In genomic region chr1:234889643-234890042, GRCh38 we compare ENCODE assay signal across 23 cellular contexts.
A peak's percentile ranks its signal among the peaks of the same experiment; 100 is the strongest.
DNase-seq lines count a peak whose midpoint lies in the region; ATAC-seq, FAIRE-seq and TF ChIP-seq lines count a peak whose summit lies in the region.
"Had no signal": no experiment of that assay in that cellular context is flagged by ENCODE, and none has a peak within 500 bp of the region (broad histone marks: within the 10 kb centered on the region; RNA-seq: fewer than 3 reads in every experiment).

No MANE protein-coding gene starts in this region.

- intact Hi-C loops in natural killer cell (cut with micrococcal nuclease) = no loop called here
- intact Hi-C loops in sigmoid colon (cut with DNase I) = no loop called here

- peak overlapping the region; percentile 18 to 56 for H3K27ac Mint-ChIP-seq in natural killer cell treated with Interleukin-12 subunit alpha and Interleukin-12 subunit beta and Interleukin-15 and Interleukin-18, amount 100 ng/mL, for 72 hours
- no peak overlapping the region for H3K27ac Mint-ChIP-seq in natural killer cell
- H3K27ac Mint-ChIP-seq in T-helper 2 cell treated with Interferon-gamma antibody and Interleukin-4, amounts not matched to agents 5 μg/mL and 100 μg/mL, for 36 hours = no peak overlapping the region

- H3K27ac ChIP-seq in sigmoid colon = no peak overlapping the region
- no peak overlapping the region for H3K27ac ChIP-seq in tibial nerve
- H3K27ac ChIP-seq: Peyer's patch had no signal

- H3K27me3 Mint-ChIP-seq in natural killer cell treated with Interleukin-12 subunit alpha and Interleukin-12 subunit beta and Interleukin-15 and Interleukin-18, amount 100 ng/mL, for 72 hours = no peaks in the 10 kb centered on the region
- H3K27me3 Mint-ChIP-seq in natural killer cell (ENCODE audit: low read depth in 2 of 2) = peaks cover 0 to 6% of the 10 kb centered on the region in 2 donors
- H3K27me3 Mint-ChIP-seq in T-helper 2 cell treated with Interferon-gamma antibody and Interleukin-4, amounts not matched to agents 5 μg/mL and 100 μg/mL, for 36 hours (ENCODE audit: low read depth) = no peaks in the 10 kb centered on the region

- no peaks in the 10 kb centered on the region for H3K36me3 ChIP-seq in bronchial epithelial cell (ENCODE audit: control insufficient read depth, insufficient read depth, low read length)
- no peaks in the 10 kb centered on the region for H3K36me3 ChIP-seq in sigmoid colon
- no peaks in the 10 kb centered on the region for H3K36me3 ChIP-seq in tibial nerve
- H3K36me3 ChIP-seq: Peyer's patch had no signal

- peaks cover 44 to 64% of the 10 kb centered on the region in 2 donors for H3K4me1 Mint-ChIP-seq in natural killer cell treated with Interleukin-12 subunit alpha and Interleukin-12 subunit beta and Interleukin-15 and Interleukin-18, amount 100 ng/mL, for 72 hours (ENCODE audit: low read depth in 2 of 2)
- H3K4me1 Mint-ChIP-seq in natural killer cell = peaks cover 8 to 24% of the 10 kb centered on the region in 2 donors
- peaks cover 48% of the 10 kb centered on the region for H3K4me1 Mint-ChIP-seq in T-helper 2 cell treated with Interferon-gamma antibody and Interleukin-4, amounts not matched to agents 5 μg/mL and 100 μg/mL, for 36 hours (ENCODE audit: low read depth)

- TF ChIP-seq EP300 in sigmoid colon (IDR thresholded peaks at IDR 0.05) (no peak), tibial nerve (IDR thresholded peaks at IDR 0.05) (no peak)

- no peaks in the 10 kb centered on the region for H3K36me3 Mint-ChIP-seq in natural killer cell treated with Interleukin-12 subunit alpha and Interleukin-12 subunit beta and Interleukin-15 and Interleukin-18, amount 100 ng/mL, for 72 hours
- H3K36me3 Mint-ChIP-seq in natural killer cell = no peaks in the 10 kb centered on the region
- H3K36me3 Mint-ChIP-seq in T-helper 2 cell treated with Interferon-gamma antibody and Interleukin-4, amounts not matched to agents 5 μg/mL and 100 μg/mL, for 36 hours (ENCODE audit: low read depth) = peaks cover 2% of the 10 kb centered on the region

- H3K4me3 Mint-ChIP-seq in natural killer cell treated with Interleukin-12 subunit alpha and Interleukin-12 subunit beta and Interleukin-15 and Interleukin-18, amount 100 ng/mL, for 72 hours = peak overlapping the region; percentile 11
- H3K4me3 Mint-ChIP-seq in natural killer cell = no peak overlapping the region
- H3K4me3 Mint-ChIP-seq in T-helper 2 cell treated with Interferon-gamma antibody and Interleukin-4, amounts not matched to agents 5 μg/mL and 100 μg/mL, for 36 hours = no peak overlapping the region
- H3K4me3 Mint-ChIP-seq: CD14-positive monocyte had no signal

- H3K4me1 ChIP-seq in sigmoid colon = peaks cover 0 to 34% (median 27%) of the 10 kb centered on the region in 4 donors
- peaks cover 0 to 25% (median 5%) of the 10 kb centered on the region in 4 donors for H3K4me1 ChIP-seq in tibial nerve
- H3K4me1 ChIP-seq: Peyer's patch had no signal

- 63 to 80% methylated on average over 7 of the region's 7 CpGs for WGBS in sigmoid colon, 2 donors
- 76 to 81% methylated on average over 7 of the region's 7 CpGs for WGBS in tibial nerve, 2 donors

- H3K9me3 Mint-ChIP-seq in natural killer cell treated with Interleukin-12 subunit alpha and Interleukin-12 subunit beta and Interleukin-15 and Interleukin-18, amount 100 ng/mL, for 72 hours = peaks cover 4% of the 10 kb centered on the region
- H3K9me3 Mint-ChIP-seq in natural killer cell = no peaks in the 10 kb centered on the region
- H3K9me3 Mint-ChIP-seq in T-helper 2 cell treated with Interferon-gamma antibody and Interleukin-4, amounts not matched to agents 5 μg/mL and 100 μg/mL, for 36 hours = peaks cover 4% of the 10 kb centered on the region

- H3K27me3 ChIP-seq in bronchial epithelial cell (ENCODE audit: control insufficient read depth, insufficient read depth, low read length) (no peaks in the 10 kb centered on the region), sigmoid colon (no peaks in the 10 kb centered on the region), tibial nerve (no peaks in the 10 kb centered on the region)
- H3K27me3 ChIP-seq: Peyer's patch had no signal

- TF ChIP-seq POLR2A in sigmoid colon (IDR thresholded peaks at IDR 0.05) = no peak
- no peak for TF ChIP-seq POLR2A in tibial nerve (IDR thresholded peaks at IDR 0.05)

- peak; percentile 48 for DNase-seq in natural killer cell treated with Interleukin-12 subunit alpha and Interleukin-12 subunit beta and Interleukin-15 and Interleukin-18, amount 100 ng/mL, for 72 hours (ENCODE audit: low spot score)
- DNase-seq in natural killer cell (no peak), NCI-H69 (lab: John Stamatoyannopoulos, UW) (peak; percentile 28), bronchial epithelial cell (ENCODE audit: low read depth) (peak; percentile 49), sigmoid colon (peak; percentile 48), SIG-M5 (lab: John Stamatoyannopoulos, UW) (no peak), tibial nerve (ENCODE audit: low spot score in 2 of 2) (no peak)
- no peak for DNase-seq in T-helper 2 cell treated with Interferon-gamma antibody and Interleukin-4, amounts not matched to agents 5 μg/mL and 100 μg/mL, for 36 hours (ENCODE audit: low spot score)
- DNase-seq: ACHN, AML-193, DND-41, GDM1, HCEC 1CT, MV-4-11, NCI-H1417, NCI-H187 treated with DMSO at 0.1 percent for 48 hours, NCI-H345, NCI-H524 treated with DMSO at 0.1 percent for 48 hours, Peyer's patch, SHP77, SK-N-SH had no signal

- no peak for TF ChIP-seq CTCF in natural killer cell (IDR thresholded peaks at IDR 0.05)
- no peak for TF ChIP-seq CTCF in bronchial epithelial cell (IDR thresholded peaks at IDR 0.05; ENCODE audit: insufficient read depth, low read length, severe bottlenecking)
- no peak for TF ChIP-seq CTCF in sigmoid colon (IDR thresholded peaks at IDR 0.05)
- no peak for TF ChIP-seq CTCF in tibial nerve (IDR thresholded peaks at IDR 0.05)

- H3K4me3 ChIP-seq in bronchial epithelial cell (ENCODE audit: low read depth, low read length) = no peak overlapping the region
- H3K4me3 ChIP-seq in sigmoid colon = no peak overlapping the region
- no peak overlapping the region for H3K4me3 ChIP-seq in tibial nerve
- H3K4me3 ChIP-seq: Peyer's patch had no signal

- no peaks in the 10 kb centered on the region for H3K9me3 ChIP-seq in sigmoid colon
- no peaks in the 10 kb centered on the region for H3K9me3 ChIP-seq in tibial nerve
- H3K9me3 ChIP-seq: Peyer's patch, SK-N-SH had no signal

- no peak for FAIRE-seq in bronchial epithelial cell (lab: Jason Lieb, UNC)
- FAIRE-seq: GM19239 had no signal

- no peak for ATAC-seq in natural killer cell treated with Interleukin-12 subunit alpha and Interleukin-12 subunit beta and Interleukin-15 and Interleukin-18, amount 100 ng/mL, for 72 hours
- ATAC-seq in natural killer cell = no peak

Comparison
In these comparisons a context has a peak if more than half of its experiments do, and no peak if none do; other contexts are left out.
1. DNase-seq: peak in natural killer cell treated with Interleukin-12 subunit alpha and Interleukin-12 subunit beta and Interleukin-15 and Interleukin-18, amount 100 ng/mL, for 72 hours (single experiment), NCI-H69 (single experiment), bronchial epithelial cell (single experiment) and sigmoid colon (single experiment); none in natural killer cell (single experiment), SIG-M5 (single experiment), tibial nerve (0 of 2) and T-helper 2 cell treated with Interferon-gamma antibody and Interleukin-4, amounts not matched to agents 5 μg/mL and 100 μg/mL, for 36 hours (single experiment).
2. H3K27ac Mint-ChIP-seq: peak in natural killer cell treated with Interleukin-12 subunit alpha and Interleukin-12 subunit beta and Interleukin-15 and Interleukin-18, amount 100 ng/mL, for 72 hours (2 of 2); none in natural killer cell (0 of 2) and T-helper 2 cell treated with Interferon-gamma antibody and Interleukin-4, amounts not matched to agents 5 μg/mL and 100 μg/mL, for 36 hours (single experiment).